In genomic region chr12:57276935-57277563, GRCh38 we compare ENCODE assay signal across 1 cellular context.
TF ChIP-seq lines count a peak whose summit lies in the region.

No MANE protein-coding gene starts in this region.

TF ChIP-seq in HEK293, 187 proteins besides CTCF, POLR2A, EP300 and RAD21 (continued from another document):
- TF ChIP-seq, protein P1, sequence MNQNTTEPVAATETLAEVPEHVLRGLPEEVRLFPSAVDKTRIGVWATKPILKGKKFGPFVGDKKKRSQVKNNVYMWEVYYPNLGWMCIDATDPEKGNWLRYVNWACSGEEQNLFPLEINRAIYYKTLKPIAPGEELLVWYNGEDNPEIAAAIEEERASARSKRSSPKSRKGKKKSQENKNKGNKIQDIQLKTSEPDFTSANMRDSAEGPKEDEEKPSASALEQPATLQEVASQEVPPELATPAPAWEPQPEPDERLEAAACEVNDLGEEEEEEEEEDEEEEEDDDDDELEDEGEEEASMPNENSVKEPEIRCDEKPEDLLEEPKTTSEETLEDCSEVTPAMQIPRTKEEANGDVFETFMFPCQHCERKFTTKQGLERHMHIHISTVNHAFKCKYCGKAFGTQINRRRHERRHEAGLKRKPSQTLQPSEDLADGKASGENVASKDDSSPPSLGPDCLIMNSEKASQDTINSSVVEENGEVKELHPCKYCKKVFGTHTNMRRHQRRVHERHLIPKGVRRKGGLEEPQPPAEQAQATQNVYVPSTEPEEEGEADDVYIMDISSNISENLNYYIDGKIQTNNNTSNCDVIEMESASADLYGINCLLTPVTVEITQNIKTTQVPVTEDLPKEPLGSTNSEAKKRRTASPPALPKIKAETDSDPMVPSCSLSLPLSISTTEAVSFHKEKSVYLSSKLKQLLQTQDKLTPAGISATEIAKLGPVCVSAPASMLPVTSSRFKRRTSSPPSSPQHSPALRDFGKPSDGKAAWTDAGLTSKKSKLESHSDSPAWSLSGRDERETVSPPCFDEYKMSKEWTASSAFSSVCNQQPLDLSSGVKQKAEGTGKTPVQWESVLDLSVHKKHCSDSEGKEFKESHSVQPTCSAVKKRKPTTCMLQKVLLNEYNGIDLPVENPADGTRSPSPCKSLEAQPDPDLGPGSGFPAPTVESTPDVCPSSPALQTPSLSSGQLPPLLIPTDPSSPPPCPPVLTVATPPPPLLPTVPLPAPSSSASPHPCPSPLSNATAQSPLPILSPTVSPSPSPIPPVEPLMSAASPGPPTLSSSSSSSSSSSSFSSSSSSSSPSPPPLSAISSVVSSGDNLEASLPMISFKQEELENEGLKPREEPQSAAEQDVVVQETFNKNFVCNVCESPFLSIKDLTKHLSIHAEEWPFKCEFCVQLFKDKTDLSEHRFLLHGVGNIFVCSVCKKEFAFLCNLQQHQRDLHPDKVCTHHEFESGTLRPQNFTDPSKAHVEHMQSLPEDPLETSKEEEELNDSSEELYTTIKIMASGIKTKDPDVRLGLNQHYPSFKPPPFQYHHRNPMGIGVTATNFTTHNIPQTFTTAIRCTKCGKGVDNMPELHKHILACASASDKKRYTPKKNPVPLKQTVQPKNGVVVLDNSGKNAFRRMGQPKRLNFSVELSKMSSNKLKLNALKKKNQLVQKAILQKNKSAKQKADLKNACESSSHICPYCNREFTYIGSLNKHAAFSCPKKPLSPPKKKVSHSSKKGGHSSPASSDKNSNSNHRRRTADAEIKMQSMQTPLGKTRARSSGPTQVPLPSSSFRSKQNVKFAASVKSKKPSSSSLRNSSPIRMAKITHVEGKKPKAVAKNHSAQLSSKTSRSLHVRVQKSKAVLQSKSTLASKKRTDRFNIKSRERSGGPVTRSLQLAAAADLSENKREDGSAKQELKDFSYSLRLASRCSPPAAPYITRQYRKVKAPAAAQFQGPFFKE (tag by site-specific recombination; IDR thresholded peaks at IDR 0.05; ENCODE audit: borderline replicate concordance): no peak
- TF ChIP-seq PATZ1 (tag by site-specific recombination; IDR thresholded peaks at IDR 0.05) (no peak), ZNF121 (tag by site-specific recombination; IDR thresholded peaks at IDR 0.05) (0 out of 2 replicates have a peak, but pooled peaks have one; percentile 25), ZNF654 (tag by site-specific recombination; IDR thresholded peaks at IDR 0.05; ENCODE audit: low read depth) (peak; percentile 41)
